8 cellular contexts compared by ENCODE assay signal in the genomic region with DNA sequence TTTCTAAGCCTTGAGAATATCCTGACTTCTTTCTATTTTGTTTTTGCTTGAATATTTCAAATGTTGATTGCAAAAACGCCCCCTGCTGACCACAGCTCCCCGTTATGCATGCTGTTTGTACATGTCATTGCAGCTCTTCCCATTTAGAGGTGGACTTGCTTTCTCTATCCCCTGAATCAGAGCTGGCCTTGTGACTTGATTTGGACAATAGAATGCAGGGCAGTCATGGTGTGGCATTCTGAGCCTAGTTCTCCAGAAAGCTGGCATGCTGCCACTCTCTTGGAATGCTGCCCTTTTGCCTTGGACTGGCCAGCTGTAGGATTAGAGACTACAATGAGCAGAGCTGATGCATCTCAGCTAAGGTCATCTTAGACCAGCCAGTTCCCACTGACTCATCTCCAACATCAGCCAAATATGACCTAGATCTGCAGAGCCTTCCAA.
A peak's percentile ranks its signal among the peaks of the same experiment; 100 is the strongest.
DNase-seq lines count a peak whose midpoint lies in the region; ATAC-seq and TF ChIP-seq lines count a peak whose summit lies in the region.

No MANE protein-coding gene starts in this region.

- 0 to 3% methylated on average over 2 of the region's 2 CpGs for WGBS in esophagus squamous epithelium, 2 donors

- TF ChIP-seq POLR2A in esophagus squamous epithelium (IDR thresholded peaks at IDR 0.05) = no peak

- TF ChIP-seq CTCF in GM20000 (IDR thresholded peaks at IDR 0.05; ENCODE audit: extremely low read depth, missing control alignments) (peak; percentile 42), RWPE1 (conservative IDR thresholded peaks at IDR 0.05; ENCODE audit: low read depth) (no peak), esophagus squamous epithelium (IDR thresholded peaks at IDR 0.05) (peak in 1 of 6 experiments; percentile 18)

- DNase-seq in A172 (ENCODE audit: low spot score) (peak; percentile 40), GM20000 (ENCODE audit: low spot score) (no peak), RWPE1 (ENCODE audit: low spot score) (peak; percentile 2), dedifferentiated amniotic fluid mesenchymal stem cell (ENCODE audit: extremely low spot score) (peak; percentile 94), middle frontal gyrus (ENCODE audit: extremely low spot score, low spot score) (peak; percentile 91), esophagus squamous epithelium (lab: John Stamatoyannopoulos, UW) (no peak)

- ATAC-seq in GM19397 (IDR thresholded peaks at IDR 0.05; ENCODE audit: unreplicated experiment) = no peak
- ATAC-seq in HG02970 (IDR thresholded peaks at IDR 0.05; ENCODE audit: low FRiP score, unreplicated experiment) = no peak

- CTCF ChIA-PET in RWPE1 (lab: Yijun Ruan, JAX) = interaction anchor here (0.6 kb wide), 1 partner anchor 35 kb away, joined by 3 read pairs; no protein-coding TSS in a partner anchor

- POLR2A ChIA-PET in RWPE1 (lab: Yijun Ruan, JAX; ENCODE audit: low non-redundant PET) = no interaction called here

- H3K4me3 ChIP-seq in esophagus squamous epithelium = no peak overlapping the region

- no peak overlapping the region for H3K27ac ChIP-seq in RWPE1
- H3K27ac ChIP-seq in esophagus squamous epithelium = no peak overlapping the region

- H3K9me3 ChIP-seq in esophagus squamous epithelium = peaks cover 0 to 3% (median 0%) of the 10 kb centered on the region in 3 donors

- no peaks in the 10 kb centered on the region for H3K36me3 ChIP-seq in esophagus squamous epithelium

- H3K4me1 ChIP-seq in esophagus squamous epithelium = peaks cover 0 to 4% (median 0%) of the 10 kb centered on the region in 3 donors

- no peaks in the 10 kb centered on the region for H3K27me3 ChIP-seq in esophagus squamous epithelium

- intact Hi-C loops in esophagus squamous epithelium (cut with DNase I) = no loop called here

Comparison
In these comparisons a context has a peak if more than half of its experiments do, and no peak if none do; other contexts are left out.
1. DNase-seq: peak in A172 (single experiment), RWPE1 (single experiment), dedifferentiated amniotic fluid mesenchymal stem cell (single experiment) and middle frontal gyrus (single experiment); none in GM20000 (single experiment) and esophagus squamous epithelium (single experiment).